ENCODE assay signal across 8 cellular contexts in the genomic region with DNA sequence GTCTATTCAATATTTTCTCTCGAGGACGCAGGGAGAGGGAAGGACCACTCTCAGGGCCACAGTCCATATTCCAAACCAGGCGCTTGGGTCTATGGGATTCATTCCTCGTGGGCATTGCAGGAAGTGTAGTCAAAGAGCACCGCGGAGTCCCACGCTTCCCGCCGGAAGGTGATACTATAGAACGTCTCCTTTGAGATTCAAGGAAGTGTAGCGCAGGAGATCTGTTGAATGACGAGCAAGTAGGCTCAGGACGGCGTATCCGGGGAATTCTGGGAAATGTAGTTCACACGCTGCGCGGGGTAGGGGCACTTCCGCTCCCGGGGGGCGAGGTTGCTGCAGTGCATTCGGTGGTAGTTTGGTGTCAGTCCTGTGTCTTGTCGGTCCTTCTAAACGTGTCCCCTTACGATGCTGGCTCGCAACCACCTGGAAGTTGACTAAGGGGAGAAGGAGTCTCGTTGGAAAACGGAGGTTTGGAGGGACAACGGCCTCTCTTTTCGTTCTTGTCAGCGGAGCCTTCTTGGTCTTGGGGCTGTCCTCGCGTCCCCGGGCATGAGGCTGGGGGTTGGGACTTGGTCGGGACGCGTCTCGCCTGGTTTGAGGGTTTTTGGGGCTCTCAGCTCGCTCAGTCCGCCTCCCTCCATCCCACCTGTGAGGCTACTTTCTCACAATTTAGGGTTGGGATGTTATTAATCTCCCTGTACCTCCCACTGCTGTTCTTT. TPM values are rescaled to one million over a fixed set of nuclear protein-coding genes. Genes with fewer than 3 reads are reported as not detected.
DNase-seq lines count a peak whose midpoint lies in the region; ATAC-seq and TF ChIP-seq lines count a peak whose summit lies in the region.

A gene (plus strand): TSS at position 336 of the 719 bp plus-strand sequence. CDS start 4,231 bp downstream, outside the sequence.

- DNase-seq in COLO829 (ENCODE audit: low spot score): peak; percentile 94
- peak; percentile 83 to 95 (median 88) for DNase-seq in Peyer's patch
- DNase-seq in activated T-helper 1 cell treated with anti-CD3 and anti-CD28 coated beads, Interleukin-2, amount 50 U/mL, for 16 hours (ENCODE audit: low read depth in 1 of 2, low spot score in 1 of 2): peak; percentile 61 to 69
- DNase-seq in fibroblast of lung (ENCODE audit: low read depth in 2 of 2): peak; percentile 92 to 93
- peak; percentile 61 to 88 (median 84) for DNase-seq in naive thymus-derived CD4-positive, alpha-beta T cell

- H3K4me3 Mint-ChIP-seq in naive thymus-derived CD4-positive, alpha-beta T cell: peak within 1 kb of the TSS; percentile 88 to 98 (median 92)
- peak within 1 kb of the TSS; percentile 90 for H3K4me3 Mint-ChIP-seq in stimulated activated memory B cell treated with anti-CD40 and anti-IgM and Interleukin-4, amounts not matched to agents 10 μg/mL and 1 μg/mL and 100 μg/mL, for 72 hours

- POLR2A ChIA-PET in naive thymus-derived CD4-positive, alpha-beta T cell (lab: Charles Lee): interaction anchor here (0.7 to 1.9 kb wide), 3 partner anchors 21 to 70 kb away, joined by 3 to 9 read pairs (median 3); a partner anchor contains a TSS

- H3K27ac Mint-ChIP-seq in naive thymus-derived CD4-positive, alpha-beta T cell: peak within 1 kb of the TSS; percentile 47 to 91 (median 75)
- peak within 1 kb of the TSS; percentile 83 for H3K27ac Mint-ChIP-seq in stimulated activated memory B cell treated with anti-CD40 and anti-IgM and Interleukin-4, amounts not matched to agents 10 μg/mL and 1 μg/mL and 100 μg/mL, for 72 hours

- peak within 1 kb of the TSS; percentile 97 for H3K4me2 ChIP-seq in fibroblast of lung (ENCODE audit: extremely low read depth, insufficient read depth, low read length)

- H3K4me1 ChIP-seq in HUES6 (ENCODE audit: control insufficient read depth, insufficient read depth, low read length) (peaks cover 11% of the 10 kb centered on the region), Peyer's patch (peaks cover 0 to 5% (median 0%) of the 10 kb centered on the region in 4 donors), fibroblast of lung (ENCODE audit: control insufficient read depth, extremely low read depth, insufficient read depth, low read length) (peaks cover 3% of the 10 kb centered on the region)
- H3K4me1 ChIP-seq in naive thymus-derived CD4-positive, alpha-beta T cell (ENCODE audit: control insufficient read depth in 2 of 2, insufficient read depth in 2 of 2, low read length in 2 of 2): peaks cover 15 to 17% of the 10 kb centered on the region in 2 donors

- peaks cover 20 to 40% (median 27%) of the 10 kb centered on the region in 7 donors for H3K4me1 Mint-ChIP-seq in naive thymus-derived CD4-positive, alpha-beta T cell
- H3K4me1 Mint-ChIP-seq in stimulated activated memory B cell treated with anti-CD40 and anti-IgM and Interleukin-4, amounts not matched to agents 10 μg/mL and 1 μg/mL and 100 μg/mL, for 72 hours: peaks cover 23% of the 10 kb centered on the region

- peaks cover 13% of the 10 kb centered on the region for H3K36me3 ChIP-seq in HUES6 (ENCODE audit: control insufficient read depth, insufficient read depth, low read length)
- H3K36me3 ChIP-seq in Peyer's patch: peaks cover 0 to 2% (median 0%) of the 10 kb centered on the region in 3 donors
- no peaks in the 10 kb centered on the region for H3K36me3 ChIP-seq in fibroblast of lung (ENCODE audit: control insufficient read depth, insufficient read depth, low read length)
- peaks cover 0 to 4% (median 0%) of the 10 kb centered on the region in 3 experiments for H3K36me3 ChIP-seq in naive thymus-derived CD4-positive, alpha-beta T cell (ENCODE audit: control insufficient read depth in 2 of 3, insufficient read depth in 3 of 3, low read length in 3 of 3)

- no peaks in the 10 kb centered on the region for H4K20me1 ChIP-seq in fibroblast of lung (ENCODE audit: control insufficient read depth, extremely low read depth, insufficient read depth, low read length)

- H3K4me3 ChIP-seq in HUES6 (ENCODE audit: low read depth, low read length): peak within 1 kb of the TSS; percentile 83
- peak within 1 kb of the TSS; percentile 44 to 73 (median 56) for H3K4me3 ChIP-seq in Peyer's patch
- H3K4me3 ChIP-seq in fibroblast of lung (replicated peaks in 1 of 4; ENCODE audit: control extremely low read depth in 1 of 4, insufficient read depth in 1 of 4, low read depth in 3 of 4, low read length in 4 of 4): peak within 1 kb of the TSS; percentile 82 to 92 (median 88)
- peak within 1 kb of the TSS; percentile 85 for H3K4me3 ChIP-seq in naive thymus-derived CD4-positive, alpha-beta T cell (ENCODE audit: low read length)

- H3K79me2 ChIP-seq in fibroblast of lung (ENCODE audit: control insufficient read depth, insufficient read depth, low read length): no peaks in the 10 kb centered on the region

- H3K27me3 Mint-ChIP-seq in naive thymus-derived CD4-positive, alpha-beta T cell: no peaks in the 10 kb centered on the region
- H3K27me3 Mint-ChIP-seq in stimulated activated memory B cell treated with anti-CD40 and anti-IgM and Interleukin-4, amounts not matched to agents 10 μg/mL and 1 μg/mL and 100 μg/mL, for 72 hours: no peaks in the 10 kb centered on the region

- intact Hi-C loops in naive thymus-derived CD4-positive, alpha-beta T cell (cut with micrococcal nuclease): loop anchor here (1.0 to 2.0 kb wide), 13 partner anchors 21 to 233 kb away; a partner anchor contains a TSS

- TF ChIP-seq POLR2A in Peyer's patch (IDR thresholded peaks at IDR 0.05): peak in 1 of 2 donors; percentile 30

- peak; percentile 81 for ATAC-seq in GM21367 (IDR thresholded peaks at IDR 0.05; ENCODE audit: unreplicated experiment)
- ATAC-seq in naive thymus-derived CD4-positive, alpha-beta T cell: peak; percentile 99
- peak; percentile 96 for ATAC-seq in stimulated activated memory B cell treated with anti-CD40 and anti-IgM and Interleukin-4, amounts not matched to agents 10 μg/mL and 1 μg/mL and 100 μg/mL, for 72 hours

- peaks cover 14 to 38% (median 30%) of the 10 kb centered on the region in 5 donors for H3K36me3 Mint-ChIP-seq in naive thymus-derived CD4-positive, alpha-beta T cell
- peaks cover 33% of the 10 kb centered on the region for H3K36me3 Mint-ChIP-seq in stimulated activated memory B cell treated with anti-CD40 and anti-IgM and Interleukin-4, amounts not matched to agents 10 μg/mL and 1 μg/mL and 100 μg/mL, for 72 hours

- H2AFZ ChIP-seq in fibroblast of lung (ENCODE audit: low read length): peak within 1 kb of the TSS; percentile 100

- H3K9me3 Mint-ChIP-seq in naive thymus-derived CD4-positive, alpha-beta T cell: peaks cover 13 to 47% (median 34%) of the 10 kb centered on the region in 11 donors
- H3K9me3 Mint-ChIP-seq in stimulated activated memory B cell treated with anti-CD40 and anti-IgM and Interleukin-4, amounts not matched to agents 10 μg/mL and 1 μg/mL and 100 μg/mL, for 72 hours: peaks cover 28% of the 10 kb centered on the region

- H3K27ac ChIP-seq in HUES6 (ENCODE audit: low read depth, low read length): peak within 1 kb of the TSS; percentile 11; the same call in 1 of the 2 replicates
- H3K27ac ChIP-seq in Peyer's patch: peak within 1 kb of the TSS in 2 of 4 donors; percentile 12 to 41
- H3K27ac ChIP-seq in fibroblast of lung (ENCODE audit: insufficient read depth, low read length): peak within 1 kb of the TSS; percentile 49
- H3K27ac ChIP-seq in naive thymus-derived CD4-positive, alpha-beta T cell (ENCODE audit: low read depth, low read length): peak within 1 kb of the TSS; percentile 63

- CTCF ChIA-PET in naive thymus-derived CD4-positive, alpha-beta T cell (lab: Charles Lee): interaction anchor here (1.5 kb wide), 1 partner anchor 22 kb away, joined by 8 read pairs; a partner anchor contains a TSS

- TF ChIP-seq CTCF in Peyer's patch (IDR thresholded peaks at IDR 0.05) (no peak), fibroblast of lung (conservative IDR thresholded peaks at IDR 0.05 in 1 of 2, IDR thresholded peaks at IDR 0.05 in 1 of 2; ENCODE audit: low read depth in 1 of 2, low read length in 2 of 2) (no peak)

- peaks cover 6% of the 10 kb centered on the region for H3K27me3 ChIP-seq in HUES6 (ENCODE audit: control insufficient read depth, insufficient read depth, low read length)
- H3K27me3 ChIP-seq in Peyer's patch: no peaks in the 10 kb centered on the region
- H3K27me3 ChIP-seq in fibroblast of lung (ENCODE audit: control insufficient read depth, insufficient read depth, low read length): no peaks in the 10 kb centered on the region
- H3K27me3 ChIP-seq in naive thymus-derived CD4-positive, alpha-beta T cell (ENCODE audit: control insufficient read depth in 2 of 2, insufficient read depth in 2 of 2, low read length in 2 of 2): no peaks in the 10 kb centered on the region

- peak within 1 kb of the TSS; percentile 61 for H3K9ac ChIP-seq in HUES6 (ENCODE audit: low read length)
- peak within 1 kb of the TSS; percentile 44 for H3K9ac ChIP-seq in fibroblast of lung (ENCODE audit: insufficient read depth, low read length)

- H3K9me3 ChIP-seq in HUES6 (ENCODE audit: control insufficient read depth, insufficient read depth, low read depth, low read length) (peaks cover 6% of the 10 kb centered on the region), Peyer's patch (peaks cover 0 to 19% (median 0%) of the 10 kb centered on the region in 4 donors), fibroblast of lung (ENCODE audit: control insufficient read depth, insufficient read depth, low read depth, low read length) (no peaks in the 10 kb centered on the region)
- H3K9me3 ChIP-seq in naive thymus-derived CD4-positive, alpha-beta T cell (ENCODE audit: control insufficient read depth in 2 of 3, low read length in 3 of 3): peaks cover 0 to 28% (median 4%) of the 10 kb centered on the region in 3 experiments

RNA-seq across cellular contexts. Expression of the gene that starts here (rescaled TPM):
- total RNA-seq in Peyer's patch: 1 to 10 TPM; 1.6 to 2.9 (median 2.6) TPM
- total RNA-seq in fibroblast of lung: 3.3 and 4.0 TPM in 2 replicates
- polyA plus RNA-seq in fibroblast of lung: 1.2 and 2.7 TPM in 2 replicates
- 0.74 and 1.7 TPM in 2 replicates for polyA plus RNA-seq in fibroblast of lung (2012)
- 0.44 and 0.71 TPM in 2 replicates for polyA minus RNA-seq in fibroblast of lung (ENCODE audit: low replicate concordance)
- total RNA-seq in naive thymus-derived CD4-positive, alpha-beta T cell: 1 to 10 TPM; 1.9 to 4.4 (median 2.4) TPM
- under 1 TPM; 0.54 to 0.61 TPM for polyA plus RNA-seq in naive thymus-derived CD4-positive, alpha-beta T cell
